In genomic region chr4:156581282-156581681, GRCh38 we compare ENCODE assay signal across 20 cellular contexts.
DNase-seq lines count a peak whose midpoint lies in the region; ATAC-seq and TF ChIP-seq lines count a peak whose summit lies in the region.
"Had no signal": no experiment of that assay in that cellular context is flagged by ENCODE, and none has a peak within 500 bp of the region (broad histone marks: within the 10 kb centered on the region; RNA-seq: fewer than 3 reads in every experiment).

No MANE protein-coding gene starts in this region.

- H3K14ac ChIP-seq in trophoblast cell (ENCODE audit: low read length), result no peak overlapping the region

- H2BK120ac ChIP-seq in trophoblast cell (ENCODE audit: insufficient read depth, low read length, poor library complexity), result no peak overlapping the region

- H3K27me3 ChIP-seq in HCT116 (ENCODE audit: insufficient read depth, low read length), result no peaks in the 10 kb centered on the region
- no peaks in the 10 kb centered on the region for H3K27me3 ChIP-seq in smooth muscle cell (ENCODE audit: low read depth)
- H3K27me3 ChIP-seq in trophoblast cell (ENCODE audit: insufficient read depth, low read length), result no peaks in the 10 kb centered on the region
- H3K27me3 ChIP-seq: esophagus muscularis mucosa, neutrophil had no signal

- H3K9me3 ChIP-seq in HCT116 (ENCODE audit: control insufficient read depth in 1 of 2, insufficient read depth in 1 of 2, low read depth in 1 of 2, low read length in 2 of 2) (no peaks in the 10 kb centered on the region), smooth muscle cell (replicated peaks; ENCODE audit: low read depth) (no peaks in the 10 kb centered on the region), trophoblast cell (ENCODE audit: insufficient read depth, low read depth, low read length) (no peaks in the 10 kb centered on the region)
- H3K9me3 ChIP-seq: esophagus muscularis mucosa, neutrophil had no signal

- H2BK5ac ChIP-seq in trophoblast cell (ENCODE audit: low read depth, low read length, poor library complexity), result no peak overlapping the region

- RAD21 ChIA-PET in HCT116 (lab: Charles Lee; ENCODE audit: low non-redundant PET in 1 of 2, low total read pairs in 2 of 2, uncharacterized antibody in 2 of 2, unreplicated experiment in 2 of 2), result no interaction called here

- H3K27ac ChIP-seq in HCT116 (ENCODE audit: low read depth, low read length) (no peak overlapping the region), VCaP (peak overlapping the region; percentile 15; the same call in 1 of the 2 replicates), smooth muscle cell (ENCODE audit: low read depth) (peak overlapping the region; percentile 58), trophoblast cell (ENCODE audit: low read depth, low read length) (no peak overlapping the region)
- H3K27ac ChIP-seq: esophagus muscularis mucosa, neutrophil had no signal

- no peak for TF ChIP-seq RAD21 in HCT116 (IDR thresholded peaks at IDR 0.05; ENCODE audit: low read depth)

- intact Hi-C loops in HCT116 (cut with micrococcal nuclease), result no loop called here

- DNase-seq in HCT116 (ENCODE audit: low read depth, low spot score) (no peak), fibroblast of peridontal ligament (ENCODE audit: extremely low read depth) (peak; percentile 55), smooth muscle cell (lab: John Stamatoyannopoulos, UW; ENCODE audit: unreplicated experiment) (no peak), trophoblast cell (no peak), RKO (ENCODE audit: low spot score) (no peak)
- DNase-seq: activated gamma-delta T cell; caudate nucleus; head of caudate nucleus; left ventricle myocardium superior; MV-4-11; NCI-H1694; NCI-H2227 treated with DMSO at 0.1 percent for 48 hours; retina; stimulated activated CD8-positive, alpha-beta memory T cell treated with anti-CD3 and anti-CD28 coated beads, Interleukin-4, amount 100 ng/mL, for 48 hours; substantia nigra had no signal

- H3K36me3 ChIP-seq in HCT116 (ENCODE audit: control insufficient read depth in 1 of 2, insufficient read depth in 2 of 2, low read length in 2 of 2) (no peaks in the 10 kb centered on the region), smooth muscle cell (ENCODE audit: low read depth) (no peaks in the 10 kb centered on the region), trophoblast cell (ENCODE audit: control insufficient read depth in 1 of 2, insufficient read depth in 2 of 2, low read length in 2 of 2) (no peaks in the 10 kb centered on the region)
- H3K36me3 ChIP-seq: esophagus muscularis mucosa, neutrophil had no signal

- no peak overlapping the region for H4K91ac ChIP-seq in trophoblast cell (ENCODE audit: low read depth, low read length)

- H2BK12ac ChIP-seq in trophoblast cell (ENCODE audit: low read length), result no peak overlapping the region

- TF ChIP-seq CTCF in HCT116 (IDR thresholded peaks at IDR 0.05 in 2 of 3, conservative IDR thresholded peaks at IDR 0.05 in 1 of 3; ENCODE audit: borderline replicate concordance in 1 of 3, insufficient read depth in 1 of 3, low read depth in 2 of 3, low read length in 2 of 3), result no peak
- no peak for TF ChIP-seq CTCF in VCaP (conservative IDR thresholded peaks at IDR 0.05)
- no peak for TF ChIP-seq CTCF in smooth muscle cell (IDR thresholded peaks at IDR 0.05; ENCODE audit: borderline replicate concordance, insufficient read depth, poor library complexity, severe bottlenecking)

- no peaks in the 10 kb centered on the region for H3K79me1 ChIP-seq in trophoblast cell (ENCODE audit: low read length)

- H2AFZ ChIP-seq in HCT116 (ENCODE audit: low read depth, low read length, poor library complexity, severe bottlenecking) (peak overlapping the region; percentile 91), smooth muscle cell (ENCODE audit: low read depth) (peak overlapping the region; percentile 93), trophoblast cell (ENCODE audit: insufficient read depth, low read length, poor library complexity) (no peak overlapping the region)

- H3F3A ChIP-seq in smooth muscle cell (ENCODE audit: low read depth), result peaks cover 8% of the 10 kb centered on the region

- ATAC-seq in HCT116 (no peak), GM21529 (IDR thresholded peaks at IDR 0.05; ENCODE audit: unreplicated experiment) (no peak), HG03196 (IDR thresholded peaks at IDR 0.05; ENCODE audit: unreplicated experiment) (no peak)
- ATAC-seq: left ventricle myocardium superior had no signal

- H3K23ac ChIP-seq in trophoblast cell (ENCODE audit: low read length), result no peak overlapping the region

- no peaks in the 10 kb centered on the region for H3K4me1 ChIP-seq in HCT116 (ENCODE audit: control insufficient read depth in 1 of 2, insufficient read depth in 2 of 2, low read length in 2 of 2)
- H3K4me1 ChIP-seq in smooth muscle cell (ENCODE audit: low read depth), result peaks cover 3% of the 10 kb centered on the region
- H3K4me1 ChIP-seq in trophoblast cell (ENCODE audit: control insufficient read depth in 1 of 2, insufficient read depth in 2 of 2, low read length in 2 of 2), result peaks cover 0 to 2% of the 10 kb centered on the region in 2 experiments
- H3K4me1 ChIP-seq: esophagus muscularis mucosa had no signal

- 74% methylated on average over 1 of the region's 1 CpG for whole genome bisulfite sequencing in smooth muscle cell (ENCODE audit: low lambda C conversion rate)
- WGBS in trophoblast cell (ENCODE audit: extremely low coverage, insufficient coverage, insufficient read length), result no CpG with 5 or more reads among the region's 1 CpG

- H2AK5ac ChIP-seq in trophoblast cell (ENCODE audit: low read length), result no peak overlapping the region

- no peak overlapping the region for H3K18ac ChIP-seq in trophoblast cell (ENCODE audit: low read length)

- H3K4me2 ChIP-seq in HCT116 (ENCODE audit: low read length) (peak overlapping the region; percentile 42), smooth muscle cell (peak overlapping the region; percentile 51), trophoblast cell (ENCODE audit: low read length) (no peak overlapping the region)

- no TSS peak for BruUV-seq in HCT116 (replicated peaks; lab: Mats Ljungman, UMichigan)

- H4K20me1 ChIP-seq in HCT116 (ENCODE audit: insufficient read depth) (no peaks in the 10 kb centered on the region), smooth muscle cell (ENCODE audit: low read depth) (no peaks in the 10 kb centered on the region)

- CTCF ChIA-PET in HCT116 (lab: Charles Lee), result no interaction called here

- no peak overlapping the region for H4K8ac ChIP-seq in trophoblast cell (ENCODE audit: low read depth, low read length)

- H3K9me2 ChIP-seq in HCT116 (ENCODE audit: insufficient read depth), result no peaks in the 10 kb centered on the region

- TF ChIP-seq POLR2A in HCT116 (IDR thresholded peaks at IDR 0.05; ENCODE audit: borderline replicate concordance, extremely low read depth, insufficient read depth, insufficient read length), result no peak

- H3K79me2 ChIP-seq in HCT116 (ENCODE audit: insufficient read depth, low read length) (no peaks in the 10 kb centered on the region), smooth muscle cell (ENCODE audit: low read depth) (no peaks in the 10 kb centered on the region), trophoblast cell (ENCODE audit: control insufficient read depth, insufficient read depth, low read length, poor library complexity) (no peaks in the 10 kb centered on the region)

- H4K12ac ChIP-seq in trophoblast cell (ENCODE audit: low read depth, low read length), result no peak overlapping the region

- POLR2A ChIA-PET in HCT116 (lab: Charles Lee), result no interaction called here

- H3K4ac ChIP-seq in trophoblast cell (ENCODE audit: low read depth, low read length), result no peak overlapping the region

- H3K9ac ChIP-seq in HCT116 (ENCODE audit: low read length), result no peak overlapping the region
- H3K9ac ChIP-seq in smooth muscle cell (ENCODE audit: low read depth), result no peak overlapping the region
- no peak overlapping the region for H3K9ac ChIP-seq in trophoblast cell (ENCODE audit: low read length)

- H3K4me3 ChIP-seq in HCT116 (replicated peaks in 1 of 2; ENCODE audit: low read depth in 1 of 2, low read length in 2 of 2) (peak overlapping the region in 1 of 2 experiments; percentile 21; a peak in 1 of 4 replicates), smooth muscle cell (no peak overlapping the region), trophoblast cell (ENCODE audit: low read depth, low read length) (no peak overlapping the region)
- H3K4me3 ChIP-seq: esophagus muscularis mucosa had no signal

TF ChIP-seq in HCT116, 20 proteins besides CTCF, POLR2A, EP300 and RAD21:
- TF ChIP-seq SP1 (IDR thresholded peaks at IDR 0.05; ENCODE audit: low read depth) (no peak), POLR2AphosphoS5 (IDR thresholded peaks at IDR 0.05; ENCODE audit: low read depth, low read length) (no peak), EGR1 (IDR thresholded peaks at IDR 0.05; ENCODE audit: low read depth) (no peak), FOSL1 (IDR thresholded peaks at IDR 0.05; ENCODE audit: low read depth) (no peak), CBX3 (IDR thresholded peaks at IDR 0.05; ENCODE audit: low read depth) (no peak), JUND (IDR thresholded peaks at IDR 0.05) (no peak), ZFX (IDR thresholded peaks at IDR 0.05) (no peak), ELF1 (IDR thresholded peaks at IDR 0.05; ENCODE audit: borderline replicate concordance, low read depth) (no peak), TCF7L2 (IDR thresholded peaks at IDR 0.05; ENCODE audit: borderline replicate concordance, extremely low read depth, insufficient read depth, insufficient read length) (no peak), SRF (IDR thresholded peaks at IDR 0.05; ENCODE audit: low read depth) (no peak), YY1 (IDR thresholded peaks at IDR 0.05; ENCODE audit: extremely low read depth, insufficient replicate concordance, low read depth, low read length) (no peak), ZNF274 (IDR thresholded peaks at IDR 0.05; ENCODE audit: low read depth, low read length) (no peak)

Comparison
In these comparisons a context has a peak if more than half of its experiments do, and no peak if none do; other contexts are left out.
1. H3K27ac ChIP-seq: peak in VCaP (single experiment) and smooth muscle cell (single experiment); none in HCT116 (single experiment) and trophoblast cell (single experiment).